In genomic region chr1:205812878-205813754, GRCh38 we compare ENCODE assay signal across 8 cellular contexts. TPM values are rescaled to one million over a fixed set of nuclear protein-coding genes. Genes with fewer than 3 reads are reported as not detected.
A peak's percentile ranks its signal among the peaks of the same experiment; 100 is the strongest.
DNase-seq lines count a peak whose midpoint lies in the region; ATAC-seq, FAIRE-seq and TF ChIP-seq lines count a peak whose summit lies in the region.

Gene SLC41A1, minus strand, starts transcription at chr1:205813198. Its CDS starts 2,757 bp downstream, at chr1:205810441.

- H3K4me1 ChIP-seq in ACC112 (ENCODE audit: control insufficient read depth, insufficient read depth, low read length, unreplicated experiment) (peaks cover 26% of the 10 kb centered on the region), small intestine (ENCODE audit: control insufficient read depth in 2 of 2, insufficient read depth in 1 of 2, low read depth in 1 of 2, low read length in 1 of 2) (peaks cover 0 to 6% of the 10 kb centered on the region in 2 donors)

- peak within 1 kb of the TSS; percentile 83 for H3K27ac Mint-ChIP-seq in activated B cell treated with CpG ODN at 0.5 μM for 24 hours

- H3K27me3 Mint-ChIP-seq in activated B cell treated with CpG ODN at 0.5 μM for 24 hours: no peaks in the 10 kb centered on the region

- peaks cover 52% of the 10 kb centered on the region for H3K4me1 Mint-ChIP-seq in activated B cell treated with CpG ODN at 0.5 μM for 24 hours

- no peaks in the 10 kb centered on the region for H3K9me3 Mint-ChIP-seq in activated B cell treated with CpG ODN at 0.5 μM for 24 hours

- H3K4me3 ChIP-seq in ACC112 (ENCODE audit: low read depth, low read length) (peak within 1 kb of the TSS; percentile 79), bronchial epithelial cell (ENCODE audit: low read depth, low read length) (peak within 1 kb of the TSS; percentile 84), small intestine (ENCODE audit: low read depth in 1 of 2, low read length in 2 of 2) (peak within 1 kb of the TSS; percentile 80 to 84)

- TF ChIP-seq CTCF in activated B cell treated with CpG ODN at 0.5 μM for 24 hours (IDR thresholded peaks at IDR 0.05) (no peak), bronchial epithelial cell (IDR thresholded peaks at IDR 0.05; ENCODE audit: insufficient read depth, low read length, severe bottlenecking) (no peak)

- CTCF ChIA-PET in activated B cell treated with CpG ODN at 0.5 μM for 24 hours (lab: Charles Lee): interaction anchor here (1.7 kb wide), 1 partner anchor 164 kb away, joined by 6 read pairs; no protein-coding TSS in a partner anchor

- DNase-seq in NCI-H446 (lab: John Stamatoyannopoulos, UW): peak; percentile 88 to 96
- DNase-seq in activated B cell treated with CpG ODN at 0.5 μM for 24 hours: peak; percentile 78
- DNase-seq in bronchial epithelial cell (ENCODE audit: low read depth): peak; percentile 72
- peak; percentile 99 for DNase-seq in iPS-NIHi7 (ENCODE audit: extremely low spot score)
- peak; percentile 92 for DNase-seq in small intestine

- H2AFZ ChIP-seq in ACC112 (ENCODE audit: low read length, unreplicated experiment): peak within 1 kb of the TSS; percentile 83

- peaks cover 25% of the 10 kb centered on the region for H3K36me3 Mint-ChIP-seq in activated B cell treated with CpG ODN at 0.5 μM for 24 hours (ENCODE audit: low read depth)

- H3K27ac ChIP-seq in ACC112 (ENCODE audit: low read depth, low read length) (peak within 1 kb of the TSS; percentile 5; the same call in 1 of the 2 replicates), small intestine (ENCODE audit: low read depth in 1 of 2, low read length in 1 of 2) (peak within 1 kb of the TSS; percentile 8 to 78)

- no peaks in the 10 kb centered on the region for H3K9me3 ChIP-seq in small intestine (ENCODE audit: control insufficient read depth, low read depth)

- no peaks in the 10 kb centered on the region for H3K27me3 ChIP-seq in ACC112 (ENCODE audit: insufficient read depth, low read length)
- H3K27me3 ChIP-seq in bronchial epithelial cell (ENCODE audit: control insufficient read depth, insufficient read depth, low read length): no peaks in the 10 kb centered on the region
- H3K27me3 ChIP-seq in small intestine (ENCODE audit: control insufficient read depth in 2 of 2, insufficient read depth in 2 of 2, low read length in 2 of 2): no peaks in the 10 kb centered on the region

- H3K36me3 ChIP-seq in ACC112 (ENCODE audit: insufficient read depth, low read length) (peaks cover 8% of the 10 kb centered on the region; the same call in 1 of the 2 replicates), bronchial epithelial cell (ENCODE audit: control insufficient read depth, insufficient read depth, low read length) (peaks cover 5% of the 10 kb centered on the region), small intestine (ENCODE audit: control insufficient read depth in 2 of 2, insufficient read depth in 2 of 2, low read length in 2 of 2) (no peaks in the 10 kb centered on the region)

- peak within 1 kb of the TSS; percentile 95 for H3K4me3 Mint-ChIP-seq in activated B cell treated with CpG ODN at 0.5 μM for 24 hours

- ATAC-seq in GM18909 (IDR thresholded peaks at IDR 0.05; ENCODE audit: poor library complexity, unreplicated experiment): peak; percentile 82
- ATAC-seq in HG03354 (IDR thresholded peaks at IDR 0.05; ENCODE audit: poor library complexity, severe bottlenecking, unreplicated experiment): peak; percentile 86
- ATAC-seq in activated B cell treated with CpG ODN at 0.5 μM for 24 hours (ENCODE audit: low read depth): peak; percentile 96

- peaks cover 37% of the 10 kb centered on the region for H3K79me2 ChIP-seq in ACC112 (ENCODE audit: control insufficient read depth, insufficient read depth, low read length, unreplicated experiment)

- WGBS in small intestine, 3 donors: 0 to 1% (median 0%) methylated on average over 52 to 83 of the region's 83 CpGs

- intact Hi-C loops in activated B cell treated with CpG ODN at 0.5 μM for 24 hours (cut with micrococcal nuclease): loop anchor here (1.0 to 5.0 kb wide), 5 partner anchors 20 to 104 kb away; partner anchors contain the start of genes NUCKS1, PM20D1 and RAB29

- FAIRE-seq in bronchial epithelial cell (lab: Jason Lieb, UNC) (no peak), small intestine (lab: Jason Lieb, UNC) (no peak)

- POLR2A ChIA-PET in activated B cell treated with CpG ODN at 0.5 μM for 24 hours (lab: Charles Lee): interaction anchor here (0.6 to 4.9 kb wide), 10 partner anchors 9 to 94 kb away, joined by 3 to 40 read pairs (median 4); partner anchors contain the start of genes PM20D1 and RAB29

RNA-seq across cellular contexts. Expression of gene SLC41A1, which starts in this region (rescaled TPM):
- total RNA-seq in activated B cell treated with CpG ODN at 0.5 μM for 24 hours (31.2 and 32.4 TPM in 2 replicates), bronchial epithelial cell (6.6 and 8.6 TPM in 2 replicates)
- polyA plus RNA-seq in small intestine: 1 to 10 TPM in 2 of 3 donors, under 1 TPM in 1; 0.89 to 9.4 (median 3.2) TPM

Comparison
In these comparisons a context has a peak if more than half of its experiments do, and no peak if none do; other contexts are left out.
1. Peak in every context shown above with its lines: DNase-seq, ATAC-seq, H3K4me3 ChIP-seq and H3K27ac ChIP-seq.